Comparison of ENCODE assay signal across 5 cellular contexts in genomic region chr6:21282360-21282759, GRCh38.
DNase-seq lines count a peak whose midpoint lies in the region; ATAC-seq, FAIRE-seq and TF ChIP-seq lines count a peak whose summit lies in the region.
"Not testable (repeated sequence)": the region's sequence is repeated elsewhere in the genome, so short reads cannot be mapped to it uniquely, and the experiment has no call there.

No MANE protein-coding gene starts in this region.

- H3K4me1 Mint-ChIP-seq in Caco-2 (ENCODE audit: low read depth, unreplicated experiment): peaks cover 32% of the 10 kb centered on the region

- not testable (repeated sequence) for TF ChIP-seq CTCF in Caco-2 (IDR thresholded peaks at IDR 0.05; ENCODE audit: insufficient read depth in 1 of 2, low read depth in 1 of 2, low read length in 1 of 2, severe bottlenecking in 1 of 2, unreplicated experiment in 1 of 2); IMR-90 (conservative IDR thresholded peaks at IDR 0.05; ENCODE audit: low read depth, low read length); H1 (IDR thresholded peaks at IDR 0.05; ENCODE audit: control extremely low read depth in 1 of 3, insufficient read depth in 1 of 3, low read depth in 1 of 3, low read length in 3 of 3); esophagus muscularis mucosa (IDR thresholded peaks at IDR 0.05)

- not testable (repeated sequence) for TF ChIP-seq EP300 in H1 (IDR thresholded peaks at IDR 0.05; ENCODE audit: borderline replicate concordance in 1 of 2, low read depth in 2 of 2, low read length in 2 of 2); esophagus muscularis mucosa (IDR thresholded peaks at IDR 0.05)

- CTCF ChIA-PET in Caco-2 (lab: Charles Lee): interaction anchor here (0.6 kb wide), 1 partner anchor 306 kb away, joined by 3 read pairs; no protein-coding TSS in a partner anchor
- CTCF ChIA-PET in IMR-90 (lab: Yijun Ruan, JAX): not testable (repeated sequence)
- CTCF ChIA-PET in H1 (lab: Charles Lee; ENCODE audit: partially characterized antibody): interaction anchor here (0.7 kb wide), 1 partner anchor 18 kb away, joined by 3 read pairs; no protein-coding TSS in a partner anchor

- dilution Hi-C loops in IMR-90 (cut with HindIII; ENCODE audit: low sequenced_read_pairs, unreplicated experiment): not testable (repeated sequence)

- not testable (repeated sequence) for DNase-seq in Caco-2; IMR-90; H1 (ENCODE audit: low read depth in 1 of 2, low spot score in 2 of 2)
- DNase-seq in esophagus muscularis mucosa (ENCODE audit: extremely low spot score) (peak; percentile 37), trophoblast cell (peak; percentile 51 to 82)

- H3K4me2 ChIP-seq in IMR-90 (ENCODE audit: low read depth, low read length); H1 (ENCODE audit: insufficient read depth in 1 of 2, low read depth in 2 of 2, low read length in 2 of 2); trophoblast cell (ENCODE audit: low read length): not testable (repeated sequence)

- H3K4me3 Mint-ChIP-seq in Caco-2 (ENCODE audit: unreplicated experiment): not testable (repeated sequence)

- H2BK20ac ChIP-seq in IMR-90 (ENCODE audit: low read depth, low read length); H1 (ENCODE audit: low read length): not testable (repeated sequence)

- H4K5ac ChIP-seq in IMR-90 (ENCODE audit: low read depth, low read length); H1 (ENCODE audit: insufficient read length, low read depth, low read length): not testable (repeated sequence)

- not testable (repeated sequence) for H3K9me1 ChIP-seq in IMR-90 (ENCODE audit: insufficient read depth, low read length)

- H3K14ac ChIP-seq in IMR-90 (replicated peaks; ENCODE audit: low read depth, low read length); H1 (ENCODE audit: insufficient read length): not testable (repeated sequence)
- peak overlapping the region; percentile 3 for H3K14ac ChIP-seq in trophoblast cell (ENCODE audit: low read length)

- H3K4ac ChIP-seq in IMR-90 (ENCODE audit: low read depth, low read length); H1 (replicated peaks; ENCODE audit: insufficient read length, low read depth, low read length); trophoblast cell (ENCODE audit: low read depth, low read length): not testable (repeated sequence)

- not testable (repeated sequence) for H3K23me2 ChIP-seq in H1 (ENCODE audit: low read depth, low read length)

- not testable (repeated sequence) for H2BK15ac ChIP-seq in IMR-90 (ENCODE audit: low read depth, low read length); H1 (ENCODE audit: low read length)

- H2AFZ ChIP-seq in IMR-90 (replicated peaks; ENCODE audit: low read length, poor library complexity): peak overlapping the region; percentile 47
- H2AFZ ChIP-seq in H1 (ENCODE audit: low read length); trophoblast cell (ENCODE audit: insufficient read depth, low read length, poor library complexity): not testable (repeated sequence)

- in situ Hi-C loops in IMR-90 (cut with MboI; ENCODE audit: low sequenced_read_pairs): not testable (repeated sequence)

- H3K79me1 ChIP-seq in IMR-90 (ENCODE audit: low read depth in 1 of 2, low read length in 2 of 2); H1 (ENCODE audit: low read depth, low read length); trophoblast cell (ENCODE audit: low read length): not testable (repeated sequence)

- POLR2A ChIA-PET in Caco-2 (lab: Charles Lee); IMR-90 (lab: Charles Lee; ENCODE audit: unreplicated experiment); H1 (lab: Charles Lee; ENCODE audit: partially characterized antibody): not testable (repeated sequence)

- H3K9me3 Mint-ChIP-seq in Caco-2 (ENCODE audit: unreplicated experiment): not testable (repeated sequence)

- not testable (repeated sequence) for H3K56ac ChIP-seq in IMR-90 (ENCODE audit: extremely low read depth, insufficient read depth, low read length); H1 (replicated peaks; ENCODE audit: insufficient read length, low read depth, low read length)

- not testable (repeated sequence) for H2BK12ac ChIP-seq in H1 (ENCODE audit: low read depth, low read length); trophoblast cell (ENCODE audit: low read length)

- TF ChIP-seq POLR2A in IMR-90 (IDR thresholded peaks at IDR 0.05; ENCODE audit: low read depth, low read length); H1 (IDR thresholded peaks at IDR 0.05; ENCODE audit: control extremely low read depth in 1 of 2, low read depth in 2 of 2, low read length in 2 of 2); esophagus muscularis mucosa (IDR thresholded peaks at IDR 0.05; ENCODE audit: low read depth): not testable (repeated sequence)

- not testable (repeated sequence) for H3K36me3 ChIP-seq in Caco-2 (ENCODE audit: control insufficient read depth, insufficient read depth, low read length); IMR-90 (ENCODE audit: control insufficient read depth, insufficient read depth, low read length); H1 (ENCODE audit: control insufficient read depth in 2 of 4, insufficient read depth in 4 of 4, low read length in 3 of 4); esophagus muscularis mucosa; trophoblast cell (ENCODE audit: control insufficient read depth in 1 of 2, insufficient read depth in 2 of 2, low read length in 2 of 2)

- FAIRE-seq in H1 (lab: Jason Lieb, UNC): not testable (repeated sequence)

- H3K9me3 ChIP-seq in Caco-2; IMR-90 (ENCODE audit: control insufficient read depth, insufficient read depth, low read length); H1 (ENCODE audit: insufficient read depth in 2 of 2, low read depth in 1 of 2, low read length in 1 of 2); esophagus muscularis mucosa; trophoblast cell (ENCODE audit: insufficient read depth, low read depth, low read length): not testable (repeated sequence)

- no CpG with 5 or more reads among the region's 3 CpGs for WGBS in IMR-90 (ENCODE audit: extremely low coverage in 2 of 2, insufficient read length in 1 of 2), 2 experiments
- 93% methylated on average over 3 of the region's 3 CpGs; no CpG with 5 or more reads in 1 of the 2 experiments for WGBS in H1 (ENCODE audit: extremely low coverage in 1 of 2, insufficient coverage in 1 of 2, insufficient read length in 1 of 2, insufficient replicate concordance in 2 of 2, low coverage in 1 of 2, low lambda C conversion rate in 2 of 2, missing lambda C conversion rate in 1 of 2), 2 experiments
- 68% methylated on average over 3 of the region's 3 CpGs for WGBS in esophagus muscularis mucosa
- WGBS in trophoblast cell (ENCODE audit: extremely low coverage, insufficient coverage, insufficient read length): no CpG with 5 or more reads among the region's 3 CpGs

- not testable (repeated sequence) for H4K8ac ChIP-seq in IMR-90 (ENCODE audit: low read depth in 2 of 2, low read length in 2 of 2); H1 (ENCODE audit: extremely low read depth, insufficient read depth, low read length); trophoblast cell (ENCODE audit: low read depth, low read length)

- H3K4me1 ChIP-seq in Caco-2 (peaks cover 37% of the 10 kb centered on the region), trophoblast cell (ENCODE audit: control insufficient read depth in 1 of 2, insufficient read depth in 2 of 2, low read length in 2 of 2) (peaks cover 5 to 11% of the 10 kb centered on the region in 2 experiments)
- not testable (repeated sequence) for H3K4me1 ChIP-seq in IMR-90 (ENCODE audit: control insufficient read depth, insufficient read depth, low read length); H1 (replicated peaks in 1 of 4; ENCODE audit: control insufficient read depth in 3 of 4, insufficient read depth in 4 of 4, low read length in 3 of 4); esophagus muscularis mucosa

- H2BK5ac ChIP-seq in IMR-90 (ENCODE audit: low read depth, low read length, poor library complexity, severe bottlenecking); H1 (ENCODE audit: low read depth, low read length): not testable (repeated sequence)
- peak overlapping the region; percentile 37 for H2BK5ac ChIP-seq in trophoblast cell (ENCODE audit: low read depth, low read length, poor library complexity)

- not testable (repeated sequence) for ATAC-seq in IMR-90 (ENCODE audit: low read depth)

- H3K9ac ChIP-seq in IMR-90 (ENCODE audit: low read depth, low read length); H1 (replicated peaks in 1 of 4; ENCODE audit: extremely low read depth in 1 of 4, low read depth in 3 of 4, low read length in 3 of 4); trophoblast cell (ENCODE audit: low read length): not testable (repeated sequence)

- not testable (repeated sequence) for TF ChIP-seq RAD21 in IMR-90 (IDR thresholded peaks at IDR 0.05; ENCODE audit: low read length); H1 (IDR thresholded peaks at IDR 0.05 in 1 of 2, conservative IDR thresholded peaks at IDR 0.05 in 1 of 2; ENCODE audit: low read depth in 2 of 2, low read length in 2 of 2)

- not testable (repeated sequence) for H3K27ac ChIP-seq in IMR-90 (ENCODE audit: insufficient read depth, low read length); H1 (ENCODE audit: low read depth, low read length); esophagus muscularis mucosa (replicated peaks in 1 of 4)
- peak overlapping the region; percentile 64 for H3K27ac ChIP-seq in trophoblast cell (ENCODE audit: low read depth, low read length)

- H4K20me1 ChIP-seq in IMR-90 (ENCODE audit: insufficient read depth, low read length); H1 (replicated peaks in 1 of 2; ENCODE audit: control insufficient read depth in 1 of 2, insufficient read depth in 2 of 2, low read length in 2 of 2): not testable (repeated sequence)

- H2AK5ac ChIP-seq in IMR-90 (ENCODE audit: low read depth, low read length); H1 (ENCODE audit: low read depth, low read length); trophoblast cell (ENCODE audit: low read length): not testable (repeated sequence)

- H3K23ac ChIP-seq in IMR-90 (ENCODE audit: low read depth, low read length); H1 (ENCODE audit: insufficient read length); trophoblast cell (ENCODE audit: low read length): not testable (repeated sequence)

- not testable (repeated sequence) for H3K27me3 Mint-ChIP-seq in Caco-2 (ENCODE audit: insufficient read depth, unreplicated experiment)

- not testable (repeated sequence) for H2BK120ac ChIP-seq in IMR-90 (ENCODE audit: low read depth, low read length); H1 (replicated peaks; ENCODE audit: low read depth, low read length); trophoblast cell (ENCODE audit: insufficient read depth, low read length, poor library complexity)

- not testable (repeated sequence) for H4K12ac ChIP-seq in trophoblast cell (ENCODE audit: low read depth, low read length)

- not testable (repeated sequence) for H4K91ac ChIP-seq in IMR-90 (ENCODE audit: insufficient read depth, low read depth, low read length)
- H4K91ac ChIP-seq in H1 (replicated peaks; ENCODE audit: insufficient read length, low read length) (peak overlapping the region; percentile 34), trophoblast cell (ENCODE audit: low read depth, low read length) (peak overlapping the region; percentile 36)

- H3K36me3 Mint-ChIP-seq in Caco-2 (ENCODE audit: insufficient read depth, unreplicated experiment): not testable (repeated sequence)

- not testable (repeated sequence) for BruUV-seq in Caco-2 (replicated peaks; lab: Mats Ljungman, UMichigan); IMR-90 (replicated peaks; lab: Mats Ljungman, UMichigan)

- not testable (repeated sequence) for H2AK9ac ChIP-seq in IMR-90 (replicated peaks; ENCODE audit: low read depth, low read length, poor library complexity)

- intact Hi-C loops in Caco-2 (cut with micrococcal nuclease; ENCODE audit: unreplicated experiment); IMR-90 (cut with micrococcal nuclease); esophagus muscularis mucosa (cut with DNase I): not testable (repeated sequence)

- H3K27ac Mint-ChIP-seq in Caco-2 (ENCODE audit: unreplicated experiment): peak overlapping the region; percentile 58

- not testable (repeated sequence) for H3K27me3 ChIP-seq in Caco-2 (replicated peaks; ENCODE audit: control insufficient read depth, insufficient read depth, low read length); IMR-90 (ENCODE audit: control insufficient read depth, insufficient read depth, low read length); H1 (replicated peaks in 1 of 4; ENCODE audit: control insufficient read depth in 3 of 4, extremely low read depth in 1 of 4, insufficient read depth in 3 of 4, low read length in 3 of 4); esophagus muscularis mucosa; trophoblast cell (ENCODE audit: insufficient read depth, low read length)

- H3K79me2 ChIP-seq in H1 (ENCODE audit: control insufficient read depth in 1 of 2, insufficient read depth in 2 of 2, low read length in 2 of 2); trophoblast cell (ENCODE audit: control insufficient read depth, insufficient read depth, low read length, poor library complexity): not testable (repeated sequence)

- H3K18ac ChIP-seq in IMR-90 (ENCODE audit: low read depth, low read length); H1 (ENCODE audit: extremely low read depth, low read length); trophoblast cell (ENCODE audit: low read length): not testable (repeated sequence)

- not testable (repeated sequence) for H3K4me3 ChIP-seq in Caco-2 (ENCODE audit: low read depth, low read length); IMR-90 (ENCODE audit: insufficient read depth, low read depth, low read length); H1 (ENCODE audit: extremely low read depth in 1 of 4, insufficient read depth in 2 of 4, low read depth in 3 of 4, low read length in 4 of 4); esophagus muscularis mucosa; trophoblast cell (ENCODE audit: low read depth, low read length)
